8 cellular contexts compared by ENCODE assay signal in genomic region chr1:15966081-15966955, GRCh38. TPM values are rescaled to one million over a fixed set of nuclear protein-coding genes. Genes with fewer than 3 reads are reported as not detected.
DNase-seq lines count a peak whose midpoint lies in the region; ATAC-seq, FAIRE-seq and TF ChIP-seq lines count a peak whose summit lies in the region.

No MANE protein-coding gene starts in this region.

- no TSS peak for BruUV-seq in OCI-LY7 (replicated peaks; lab: Mats Ljungman, UMichigan)

- peak overlapping the region; percentile 86 for H3K27ac Mint-ChIP-seq in activated naive CD4-positive, alpha-beta T cell treated with anti-CD3 and anti-CD28 coated beads, Interleukin-2, amount 10 ng/mL, durations not matched to agents 7 days and 5 days
- no peak overlapping the region for H3K27ac Mint-ChIP-seq in H9

- WGBS in H9 (ENCODE audit: extremely low coverage, insufficient read length, low lambda C conversion rate), result no CpG with 5 or more reads among the region's 18 CpGs

- H3T11ph ChIP-seq in H9 (ENCODE audit: low read length), result no peak overlapping the region

- H2AFZ ChIP-seq in OCI-LY7 (ENCODE audit: low read length) (no peak overlapping the region), H9 (ENCODE audit: low read length) (no peak overlapping the region)

- H3K18ac ChIP-seq in H9 (ENCODE audit: insufficient read length, low read depth, low read length), result no peak overlapping the region

- no peak overlapping the region for H3K4ac ChIP-seq in H9 (ENCODE audit: low read depth, low read length)

- no peak overlapping the region for H2BK12ac ChIP-seq in H9 (ENCODE audit: insufficient read length, low read depth, low read length)

- H3K9me2 ChIP-seq in OCI-LY7 (ENCODE audit: insufficient read depth, low read length), result no peaks in the 10 kb centered on the region

- no peak overlapping the region for H2BK120ac ChIP-seq in H9 (ENCODE audit: low read depth, low read length, poor library complexity, severe bottlenecking)

- no peak overlapping the region for H2AK5ac ChIP-seq in H9 (ENCODE audit: insufficient read length, low read length)

- no peak overlapping the region for H2BK20ac ChIP-seq in H9 (ENCODE audit: low read depth, low read length, poor library complexity, severe bottlenecking)

- H3K36me3 ChIP-seq in OCI-LY7 (ENCODE audit: insufficient read depth, low read length), result peaks cover 68% of the 10 kb centered on the region
- H3K36me3 ChIP-seq in kidney (ENCODE audit: control insufficient read depth in 1 of 2, insufficient read depth in 2 of 2, low read length in 2 of 2), result peaks cover 0 to 4% of the 10 kb centered on the region in 2 donors

- H3K36me3 Mint-ChIP-seq in activated naive CD4-positive, alpha-beta T cell treated with anti-CD3 and anti-CD28 coated beads, Interleukin-2, amount 10 ng/mL, durations not matched to agents 7 days and 5 days, result peaks cover 43% of the 10 kb centered on the region
- peaks cover 20 to 30% (median 23%) of the 10 kb centered on the region in 3 experiments for H3K36me3 Mint-ChIP-seq in H9 (ENCODE audit: insufficient read depth in 1 of 3, low read depth in 3 of 3)

- H3K4me3 Mint-ChIP-seq in activated naive CD4-positive, alpha-beta T cell treated with anti-CD3 and anti-CD28 coated beads, Interleukin-2, amount 10 ng/mL, durations not matched to agents 7 days and 5 days, result peak overlapping the region; percentile 39
- no peak overlapping the region for H3K4me3 Mint-ChIP-seq in H9

- H4K91ac ChIP-seq in H9 (ENCODE audit: insufficient read length, low read depth, low read length), result no peak overlapping the region

- peak; percentile 9 for DNase-seq in GF-D8 (lab: John Stamatoyannopoulos, UW)
- DNase-seq in OCI-LY7 (ENCODE audit: low spot score), result peak; percentile 44
- peak; percentile 69 for DNase-seq in activated naive CD4-positive, alpha-beta T cell treated with anti-CD3 and anti-CD28 coated beads, Interleukin-2, amount 10 ng/mL, durations not matched to agents 7 days and 5 days
- DNase-seq in kidney, result peak; percentile 66
- peak; percentile 37 to 57 for DNase-seq in stimulated activated CD8-positive, alpha-beta memory T cell treated with anti-CD3 and anti-CD28 coated beads, Interleukin-4, amount 100 ng/mL, for 4 hours (ENCODE audit: low read depth in 2 of 2, low spot score in 1 of 2)
- no peak for DNase-seq in H9
- DNase-seq in ecto neural progenitor cell (ENCODE audit: low spot score), result no peak

- H3K4me1 ChIP-seq in OCI-LY7 (ENCODE audit: insufficient read depth, low read length, poor library complexity, severe bottlenecking) (peaks cover 37% of the 10 kb centered on the region), kidney (ENCODE audit: control insufficient read depth in 1 of 2, insufficient read depth in 1 of 2, low read depth in 1 of 2, low read length in 2 of 2) (peaks cover 2 to 7% of the 10 kb centered on the region in 2 donors), H9 (ENCODE audit: insufficient read depth, low read length) (no peaks in the 10 kb centered on the region)

- FAIRE-seq in kidney (lab: Jason Lieb, UNC), result no peak

- POLR2A ChIA-PET in OCI-LY7 (lab: Charles Lee), result interaction anchor here (0.7 to 1.2 kb wide), 2 partner anchors 10 to 15 kb away, joined by 3 to 4 read pairs; no protein-coding TSS in a partner anchor

- H3K4me2 ChIP-seq in OCI-LY7 (ENCODE audit: low read length) (peak overlapping the region; percentile 56), H9 (ENCODE audit: insufficient read depth, insufficient read length, low read length) (no peak overlapping the region)

- no peak overlapping the region for H3K14ac ChIP-seq in H9 (ENCODE audit: insufficient read depth, low read length)

- no peaks in the 10 kb centered on the region for H3K23me2 ChIP-seq in H9 (ENCODE audit: insufficient read length, low read depth, low read length, poor library complexity, severe bottlenecking)

- no peaks in the 10 kb centered on the region for H3K9me3 Mint-ChIP-seq in activated naive CD4-positive, alpha-beta T cell treated with anti-CD3 and anti-CD28 coated beads, Interleukin-2, amount 10 ng/mL, durations not matched to agents 7 days and 5 days
- H3K9me3 Mint-ChIP-seq in H9, result peaks cover 4 to 11% of the 10 kb centered on the region in 2 experiments; a peak in 4 of 5 replicates

- no peak overlapping the region for H2BK15ac ChIP-seq in H9 (ENCODE audit: low read depth, low read length)

- ATAC-seq in GM21825 (IDR thresholded peaks at IDR 0.05; ENCODE audit: unreplicated experiment), result peak; percentile 66

- intact Hi-C loops in OCI-LY7 (cut with micrococcal nuclease; ENCODE audit: unreplicated experiment) (no loop called here), kidney (cut with DNase I) (no loop called here)

- peaks cover 15% of the 10 kb centered on the region; the same call in 1 of the 2 replicates for H4K20me1 ChIP-seq in OCI-LY7 (ENCODE audit: insufficient read depth, low read length)
- H4K20me1 ChIP-seq in H9 (ENCODE audit: control insufficient read depth, insufficient read depth, insufficient read length), result no peaks in the 10 kb centered on the region

- H2BK5ac ChIP-seq in H9 (ENCODE audit: insufficient read length, low read length), result no peak overlapping the region

- H3K23ac ChIP-seq in H9 (ENCODE audit: insufficient read length, low read depth, low read length), result no peak overlapping the region

- H4K5ac ChIP-seq in H9 (ENCODE audit: insufficient read length, low read depth, low read length), result no peak overlapping the region

- no peaks in the 10 kb centered on the region for H3K9me3 ChIP-seq in OCI-LY7 (ENCODE audit: low read length)
- no peaks in the 10 kb centered on the region for H3K9me3 ChIP-seq in kidney (ENCODE audit: control insufficient read depth in 1 of 2, low read length in 2 of 2)
- no peaks in the 10 kb centered on the region for H3K9me3 ChIP-seq in H9 (ENCODE audit: control insufficient read depth, low read depth, low read length)

- H4K8ac ChIP-seq in H9 (replicated peaks; ENCODE audit: insufficient read length, low read depth, low read length), result no peak overlapping the region

- H3K27me3 Mint-ChIP-seq in activated naive CD4-positive, alpha-beta T cell treated with anti-CD3 and anti-CD28 coated beads, Interleukin-2, amount 10 ng/mL, durations not matched to agents 7 days and 5 days, result no peaks in the 10 kb centered on the region
- peaks cover 16% of the 10 kb centered on the region for H3K27me3 Mint-ChIP-seq in H9 (ENCODE audit: low read depth)

- peak overlapping the region in 1 of 2 donors; percentile 36 for H3K9ac ChIP-seq in kidney (ENCODE audit: low read length in 2 of 2)
- no peak overlapping the region for H3K9ac ChIP-seq in H9 (ENCODE audit: extremely low read depth, insufficient read length, low read length)

- H3K4me3 ChIP-seq in OCI-LY7 (ENCODE audit: low read depth, low read length, poor library complexity, severe bottlenecking), result peak overlapping the region; percentile 10
- peak overlapping the region in 1 of 2 donors; percentile 29 for H3K4me3 ChIP-seq in kidney (ENCODE audit: low read length in 2 of 2)

- peaks cover 56% of the 10 kb centered on the region for H3K4me1 Mint-ChIP-seq in activated naive CD4-positive, alpha-beta T cell treated with anti-CD3 and anti-CD28 coated beads, Interleukin-2, amount 10 ng/mL, durations not matched to agents 7 days and 5 days
- H3K4me1 Mint-ChIP-seq in H9, result peaks cover 5 to 9% of the 10 kb centered on the region in 2 experiments

- no peak overlapping the region for H3K27ac ChIP-seq in OCI-LY7 (ENCODE audit: low read depth, low read length, poor library complexity, severe bottlenecking)
- peak overlapping the region; percentile 49 to 55 for H3K27ac ChIP-seq in kidney (ENCODE audit: low read depth in 2 of 2, low read length in 2 of 2)
- no peak overlapping the region for H3K27ac ChIP-seq in H9 (ENCODE audit: insufficient read length, low read depth, low read length)

- no peaks in the 10 kb centered on the region for H3K79me1 ChIP-seq in H9 (ENCODE audit: insufficient read depth, low read depth, low read length, poor library complexity, severe bottlenecking)

- no peak overlapping the region for H3K56ac ChIP-seq in H9 (ENCODE audit: insufficient read length, low read depth, low read length)

- no peaks in the 10 kb centered on the region for H3K27me3 ChIP-seq in H9 (ENCODE audit: insufficient read depth, low read length)

- CTCF ChIA-PET in OCI-LY7 (lab: Charles Lee; ENCODE audit: unreplicated experiment), result no interaction called here
- CTCF ChIA-PET in activated naive CD4-positive, alpha-beta T cell treated with anti-CD3 and anti-CD28 coated beads, Interleukin-2, amount 10 ng/mL, durations not matched to agents 7 days and 5 days (lab: Charles Lee), result interaction anchor here (0.6 kb wide), 1 partner anchor 341 kb away, joined by 4 read pairs; no protein-coding TSS in a partner anchor

- TF ChIP-seq CTCF in OCI-LY7 (conservative IDR thresholded peaks at IDR 0.05; ENCODE audit: low read length), result no peak
- TF ChIP-seq CTCF in kidney (IDR thresholded peaks at IDR 0.05; ENCODE audit: borderline replicate concordance, extremely low read depth, insufficient read depth), result no peak
- no peak for TF ChIP-seq CTCF in H9 (conservative IDR thresholded peaks at IDR 0.05)

- peaks cover 27% of the 10 kb centered on the region; the same call in 1 of the 2 replicates for H3K79me2 ChIP-seq in OCI-LY7 (ENCODE audit: insufficient read depth, low read depth, low read length)
- no peaks in the 10 kb centered on the region for H3K79me2 ChIP-seq in H9 (ENCODE audit: insufficient read depth, low read length)

RNA-seq across cellular contexts. Expression of gene ZBTB17, which starts 9.6 kb away (rescaled TPM):
- 32.1 and 53.4 TPM in 2 replicates for total RNA-seq in OCI-LY7 (2014; rRNA removed; shearing (Covaris generic))
- total RNA-seq in OCI-LY7 (2022) (51.1 and 52.9 TPM in 2 replicates), kidney (41.5 TPM), H9 (2021) (16.5 and 16.7 TPM in 2 replicates)
- polyA plus RNA-seq in kidney (ENCODE audit: insufficient read depth, low read depth, low replicate concordance), result 33.1 TPM

RNA-seq across cellular contexts. Expression of gene SRARP, which starts 37.7 kb away (rescaled TPM):
- total RNA-seq in OCI-LY7 (2014; rRNA removed; shearing (Covaris generic)), result not detected in 2 replicates
- total RNA-seq in OCI-LY7 (2022), result not detected in 2 replicates
- total RNA-seq in kidney, result 0.22 TPM
- polyA plus RNA-seq in kidney (ENCODE audit: insufficient read depth, low read depth, low replicate concordance), result 4.0 TPM
- not detected in 2 replicates for total RNA-seq in H9 (2021)

RNA-seq across cellular contexts. Expression of gene HSPB7, which starts 51.5 kb away (rescaled TPM):
- total RNA-seq in OCI-LY7 (2014; rRNA removed; shearing (Covaris generic)), result not detected in 2 replicates
- total RNA-seq in OCI-LY7 (2022) (not detected in 2 replicates), kidney (29.1 TPM), H9 (2021) (not detected in 2 replicates)
- 17.0 TPM for polyA plus RNA-seq in kidney (ENCODE audit: insufficient read depth, low read depth, low replicate concordance)

RNA-seq across cellular contexts. Expression of gene CLCNKA, which starts 55.5 kb away (rescaled TPM):
- not detected in 2 replicates for total RNA-seq in OCI-LY7 (2014; rRNA removed; shearing (Covaris generic))
- total RNA-seq in OCI-LY7 (2022) (not detected in 2 replicates), kidney (7.8 TPM), H9 (2021) (0.37 and 0.98 TPM in 2 replicates)
- polyA plus RNA-seq in kidney (ENCODE audit: insufficient read depth, low read depth, low replicate concordance), result 187 TPM

Comparison
In these comparisons a context has a peak if more than half of its experiments do, and no peak if none do; other contexts are left out.
1. DNase-seq: peak in GF-D8 (single experiment), OCI-LY7 (single experiment), activated naive CD4-positive, alpha-beta T cell treated with anti-CD3 and anti-CD28 coated beads, Interleukin-2, amount 10 ng/mL, durations not matched to agents 7 days and 5 days (single experiment), kidney (single experiment) and stimulated activated CD8-positive, alpha-beta memory T cell treated with anti-CD3 and anti-CD28 coated beads, Interleukin-4, amount 100 ng/mL, for 4 hours (2 of 2); none in H9 (single experiment) and ecto neural progenitor cell (single experiment).
2. H3K27ac ChIP-seq: peak in kidney (2 of 2); none in OCI-LY7 (single experiment) and H9 (single experiment).
3. RNA of gene HSPB7, which starts 51.5 kb away (total RNA-seq): 29.1 TPM in kidney (single experiment); not detected in H9 and not detected in OCI-LY7; every median in the first group is over 10 times any median in the second.